ENCODE assay signal across 21 cellular contexts in genomic region chr11:134537941-134538340, GRCh38.
A peak's percentile ranks its signal among the peaks of the same experiment; 100 is the strongest.
DNase-seq lines count a peak whose midpoint lies in the region; ATAC-seq, FAIRE-seq and TF ChIP-seq lines count a peak whose summit lies in the region.
"Had no signal": no experiment of that assay in that cellular context is flagged by ENCODE, and none has a peak within 500 bp of the region (broad histone marks: within the 10 kb centered on the region; RNA-seq: fewer than 3 reads in every experiment).

No MANE protein-coding gene starts in this region.

- H2AFZ ChIP-seq in GM23338 = peak overlapping the region; percentile 52; the same call in 1 of the 2 replicates

- CTCF ChIA-PET in activated CD4-positive, alpha-beta memory T cell treated with anti-CD3 and anti-CD28 coated beads, Interleukin-2, amount 10 ng/mL, durations not matched to agents 7 days and 5 days (lab: Charles Lee) = no interaction called here
- CTCF ChIA-PET in activated CD4-positive, alpha-beta memory T cell treated with anti-CD3 and anti-CD28 coated beads for 36 hours (lab: Charles Lee) = no interaction called here

- no peak overlapping the region for H3K4me2 ChIP-seq in GM23338

- H3K4me3 Mint-ChIP-seq in activated CD4-positive, alpha-beta memory T cell treated with anti-CD3 and anti-CD28 coated beads, Interleukin-2, amount 10 ng/mL, durations not matched to agents 7 days and 5 days = no peak overlapping the region
- no peak overlapping the region for H3K4me3 Mint-ChIP-seq in activated CD4-positive, alpha-beta memory T cell treated with anti-CD3 and anti-CD28 coated beads for 36 hours
- H3K4me3 Mint-ChIP-seq in GM23338 (no peak overlapping the region), glutamatergic neuron (ENCODE audit: unreplicated experiment) (no peak overlapping the region)
- H3K4me3 Mint-ChIP-seq: CD8-positive, alpha-beta T cell had no signal

- H3K4me1 ChIP-seq in GM23338 (ENCODE audit: insufficient read depth) = no peaks in the 10 kb centered on the region

- FAIRE-seq in frontal cortex (lab: Jason Lieb, UNC) = no peak
- FAIRE-seq: GM12891, GM18507 had no signal

- H3F3A ChIP-seq in GM23338 (replicated peaks; ENCODE audit: low read depth) = no peaks in the 10 kb centered on the region

- intact Hi-C loops in activated CD4-positive, alpha-beta memory T cell treated with anti-CD3 and anti-CD28 coated beads for 36 hours (cut with micrococcal nuclease) = no loop called here

- no peaks in the 10 kb centered on the region for H3K36me3 Mint-ChIP-seq in activated CD4-positive, alpha-beta memory T cell treated with anti-CD3 and anti-CD28 coated beads, Interleukin-2, amount 10 ng/mL, durations not matched to agents 7 days and 5 days (ENCODE audit: low read depth)
- no peaks in the 10 kb centered on the region for H3K36me3 Mint-ChIP-seq in activated CD4-positive, alpha-beta memory T cell treated with anti-CD3 and anti-CD28 coated beads for 36 hours
- H3K36me3 Mint-ChIP-seq in GM23338 (ENCODE audit: low read depth) (no peaks in the 10 kb centered on the region), glutamatergic neuron (ENCODE audit: unreplicated experiment) (peaks cover 7% of the 10 kb centered on the region)
- H3K36me3 Mint-ChIP-seq: CD8-positive, alpha-beta T cell had no signal

- H3K27me3 ChIP-seq in GM23338 (ENCODE audit: insufficient read depth) = no peaks in the 10 kb centered on the region
- H3K27me3 ChIP-seq: BLaER1 had no signal

- no peaks in the 10 kb centered on the region for H3K79me2 ChIP-seq in GM23338 (replicated peaks; ENCODE audit: insufficient read depth)

- peaks cover 2% of the 10 kb centered on the region for H3K4me1 Mint-ChIP-seq in activated CD4-positive, alpha-beta memory T cell treated with anti-CD3 and anti-CD28 coated beads, Interleukin-2, amount 10 ng/mL, durations not matched to agents 7 days and 5 days
- H3K4me1 Mint-ChIP-seq in activated CD4-positive, alpha-beta memory T cell treated with anti-CD3 and anti-CD28 coated beads for 36 hours (ENCODE audit: low read depth) = no peaks in the 10 kb centered on the region
- H3K4me1 Mint-ChIP-seq in GM23338 (peaks cover 20% of the 10 kb centered on the region), glutamatergic neuron (ENCODE audit: low read depth, unreplicated experiment) (peaks cover 26% of the 10 kb centered on the region)

- TF ChIP-seq CTCF in GM23338 (conservative IDR thresholded peaks at IDR 0.05; ENCODE audit: low read depth in 2 of 2) (no peak), glutamatergic neuron (IDR thresholded peaks at IDR 0.05; ENCODE audit: partially characterized antibody, unreplicated experiment) (no peak)

- no peaks in the 10 kb centered on the region for H4K20me1 ChIP-seq in GM23338 (replicated peaks; ENCODE audit: insufficient read depth)

- no peak overlapping the region for H3K4me3 ChIP-seq in GM23338
- H3K4me3 ChIP-seq: BLaER1, SK-N-MC had no signal

- DNase-seq in activated CD4-positive, alpha-beta memory T cell treated with anti-CD3 and anti-CD28 coated beads, Interleukin-2, amount 10 ng/mL, durations not matched to agents 7 days and 5 days = peak; percentile 5
- no peak for DNase-seq in activated CD4-positive, alpha-beta memory T cell treated with anti-CD3 and anti-CD28 coated beads for 36 hours
- DNase-seq in GM23338 (ENCODE audit: low spot score) (no peak), glutamatergic neuron (peak; percentile 4), frontal cortex (ENCODE audit: low spot score in 2 of 2) (no peak), DMS 273 (lab: John Stamatoyannopoulos, UW; ENCODE audit: unreplicated experiment) (no peak), NCI-H2196 treated with DMSO at 0.1 percent for 48 hours (lab: John Stamatoyannopoulos, UW; ENCODE audit: unreplicated experiment) (no peak)
- DNase-seq in stimulated activated CD8-positive, alpha-beta memory T cell treated with anti-CD3 and anti-CD28 coated beads, Interleukin-4, amount 100 ng/mL, for 48 hours = peak; percentile 3
- DNase-seq: 8988T, GF-D8, NCI-H1048, NCI-H146, NCI-H2227 treated with DMSO at 0.1 percent for 48 hours, NCI-H524, Right ventricle myocardium superior had no signal

- no peaks in the 10 kb centered on the region for H3K9me3 Mint-ChIP-seq in activated CD4-positive, alpha-beta memory T cell treated with anti-CD3 and anti-CD28 coated beads, Interleukin-2, amount 10 ng/mL, durations not matched to agents 7 days and 5 days
- H3K9me3 Mint-ChIP-seq in activated CD4-positive, alpha-beta memory T cell treated with anti-CD3 and anti-CD28 coated beads for 36 hours = no peaks in the 10 kb centered on the region
- H3K9me3 Mint-ChIP-seq in GM23338 (peaks cover 3% of the 10 kb centered on the region; the same call in 1 of the 3 replicates), glutamatergic neuron (ENCODE audit: unreplicated experiment) (peaks cover under 1% of the 10 kb centered on the region)

- POLR2A ChIA-PET in activated CD4-positive, alpha-beta memory T cell treated with anti-CD3 and anti-CD28 coated beads, Interleukin-2, amount 10 ng/mL, durations not matched to agents 7 days and 5 days (lab: Charles Lee) = no interaction called here
- POLR2A ChIA-PET in activated CD4-positive, alpha-beta memory T cell treated with anti-CD3 and anti-CD28 coated beads for 36 hours (lab: Charles Lee) = no interaction called here

- ATAC-seq in GM23338 = no peak
- ATAC-seq: CD8-positive, alpha-beta T cell; Panc1 had no signal

- H3K27ac Mint-ChIP-seq in activated CD4-positive, alpha-beta memory T cell treated with anti-CD3 and anti-CD28 coated beads, Interleukin-2, amount 10 ng/mL, durations not matched to agents 7 days and 5 days = no peak overlapping the region
- H3K27ac Mint-ChIP-seq in activated CD4-positive, alpha-beta memory T cell treated with anti-CD3 and anti-CD28 coated beads for 36 hours = no peak overlapping the region
- no peak overlapping the region for H3K27ac Mint-ChIP-seq in GM23338
- H3K27ac Mint-ChIP-seq in glutamatergic neuron (ENCODE audit: unreplicated experiment) = no peak overlapping the region
- H3K27ac Mint-ChIP-seq: CD8-positive, alpha-beta T cell had no signal

- no peak overlapping the region for H3K27ac ChIP-seq in GM23338 (ENCODE audit: low read depth)
- H3K27ac ChIP-seq: BLaER1, SK-N-MC had no signal

- H3K27me3 Mint-ChIP-seq in activated CD4-positive, alpha-beta memory T cell treated with anti-CD3 and anti-CD28 coated beads, Interleukin-2, amount 10 ng/mL, durations not matched to agents 7 days and 5 days = peaks cover 28% of the 10 kb centered on the region
- peaks cover 11% of the 10 kb centered on the region for H3K27me3 Mint-ChIP-seq in activated CD4-positive, alpha-beta memory T cell treated with anti-CD3 and anti-CD28 coated beads for 36 hours
- H3K27me3 Mint-ChIP-seq in GM23338 (ENCODE audit: insufficient read depth, low read depth, poor library complexity) = peaks cover 7% of the 10 kb centered on the region
- peaks cover 13% of the 10 kb centered on the region for H3K27me3 Mint-ChIP-seq in glutamatergic neuron (ENCODE audit: unreplicated experiment)

- H3K9me2 ChIP-seq in GM23338 (ENCODE audit: insufficient read depth) = no peaks in the 10 kb centered on the region

- H3K36me3 ChIP-seq in GM23338 (ENCODE audit: insufficient read depth) = no peaks in the 10 kb centered on the region
- H3K36me3 ChIP-seq: BLaER1 had no signal

TF ChIP-seq in GM23338, 12 proteins besides CTCF, POLR2A, EP300 and RAD21 (continues in another document):
- no peak for TF ChIP-seq NANOG (IDR thresholded peaks at IDR 0.05; ENCODE audit: borderline replicate concordance)
- no peak for TF ChIP-seq ETS1 (IDR thresholded peaks at IDR 0.05)
- TF ChIP-seq EZH2phosphoT487 (IDR thresholded peaks at IDR 0.05; ENCODE audit: unreplicated experiment) = no peak

Comparison
In these comparisons a context has a peak if more than half of its experiments do, and no peak if none do; other contexts are left out.
1. DNase-seq: peak in activated CD4-positive, alpha-beta memory T cell treated with anti-CD3 and anti-CD28 coated beads, Interleukin-2, amount 10 ng/mL, durations not matched to agents 7 days and 5 days (single experiment), glutamatergic neuron (single experiment) and stimulated activated CD8-positive, alpha-beta memory T cell treated with anti-CD3 and anti-CD28 coated beads, Interleukin-4, amount 100 ng/mL, for 48 hours (single experiment); none in activated CD4-positive, alpha-beta memory T cell treated with anti-CD3 and anti-CD28 coated beads for 36 hours (single experiment), GM23338 (single experiment), frontal cortex (0 of 2), DMS 273 (single experiment) and NCI-H2196 treated with DMSO at 0.1 percent for 48 hours (single experiment).